In the genomic region with DNA sequence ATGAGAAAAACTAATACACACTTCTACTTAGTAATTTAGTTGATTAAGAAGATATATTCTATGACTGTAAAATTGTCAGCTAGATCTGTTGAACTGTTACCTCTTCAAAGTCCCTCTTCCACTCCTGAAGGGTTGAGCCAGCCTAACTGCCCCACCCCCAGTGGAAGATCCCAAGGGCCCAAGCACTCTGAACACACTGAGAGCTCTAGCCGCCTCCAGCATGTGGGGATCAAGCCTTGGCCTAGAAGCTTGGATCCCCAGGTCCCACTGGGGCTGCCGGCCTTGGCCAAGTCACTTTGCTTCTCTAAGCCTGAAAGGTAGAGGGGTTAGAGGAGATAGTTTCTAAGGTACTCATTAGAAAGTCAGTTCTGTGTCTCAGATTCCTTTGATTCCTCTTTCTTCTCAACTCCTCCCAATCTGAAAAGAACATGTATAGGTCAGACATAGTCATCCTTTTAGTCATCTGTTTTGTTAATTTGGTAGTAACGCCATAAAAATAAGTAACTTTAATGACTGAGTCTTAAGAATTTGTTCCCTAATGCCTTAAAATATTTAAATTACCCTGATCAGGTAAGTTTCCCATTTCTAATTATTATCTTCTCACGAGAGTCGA, we compare ENCODE assay signal across 25 cellular contexts.
"Had no signal": no experiment of that assay in that cellular context is flagged by ENCODE, and none has a peak within 500 bp of the region (broad histone marks: within the 10 kb centered on the region; RNA-seq: fewer than 3 reads in every experiment).

No MANE protein-coding gene starts in this region.

- H3K36me3 ChIP-seq: uterus had no signal

- H3K9me3 ChIP-seq: adrenal gland, ascending aorta, esophagus squamous epithelium, gastrocnemius medialis, neutrophil, pancreas, psoas muscle, suprapubic skin, uterus had no signal

- ATAC-seq: activated CD4-positive, alpha-beta T cell treated with anti-CD3 and anti-CD28 coated beads for 36 hours; activated T-cell treated with anti-CD3 and anti-CD28 coated beads, Interleukin-2, amount 50 U/mL, for 72 hours; effector memory CD8-positive, alpha-beta T cell; gastrocnemius medialis; left ventricle myocardium superior; pancreas; psoas muscle; right cardiac atrium; stimulated activated effector memory CD8-positive, alpha-beta T cell treated with anti-CD3 and anti-CD28 coated beads, Interleukin-12 subunit alpha, Interleukin-12 subunit beta, amount 100 ng/mL, for 72 hours; stimulated activated naive CD8-positive, alpha-beta T cell treated with anti-CD3 and anti-CD28 coated beads, Interleukin-15, amount 100 ng/mL, for 72 hours had no signal

- H3K27ac ChIP-seq: ascending aorta, dorsolateral prefrontal cortex, esophagus squamous epithelium, gastrocnemius medialis, neutrophil, pancreas, psoas muscle, suprapubic skin, uterus had no signal

- H3K4me3 ChIP-seq: adrenal gland, ascending aorta, dorsolateral prefrontal cortex, esophagus squamous epithelium, gastrocnemius medialis, pancreas, psoas muscle, suprapubic skin, uterus had no signal

- H3K4me1 ChIP-seq: uterus had no signal

- H3K27me3 ChIP-seq: adrenal gland, ascending aorta, dorsolateral prefrontal cortex, esophagus squamous epithelium, gastrocnemius medialis, neutrophil, pancreas, suprapubic skin, uterus had no signal

- DNase-seq: activated B cell treated with CpG ODN at 0.5 μM for 24 hours; activated CD4-positive, alpha-beta memory T cell treated with anti-CD3 and anti-CD28 coated beads for 36 hours; activated CD4-positive, alpha-beta T cell treated with anti-CD3 and anti-CD28 coated beads for 36 hours; activated effector memory CD4-positive, alpha-beta T cell treated with anti-CD3 and anti-CD28 coated beads, Interleukin-2, amount 50 U/mL, for 16 hours; activated naive CD4-positive, alpha-beta T cell treated with anti-CD3 and anti-CD28 coated beads, Interleukin-2, amount 50 U/mL, for 16 hours; activated T-cell treated with anti-CD3 and anti-CD28 coated beads, Interleukin-2, amount 50 U/mL, for 72 hours; adrenal gland; dorsolateral prefrontal cortex; effector memory CD8-positive, alpha-beta T cell; esophagus squamous epithelium; gastrocnemius medialis; hypothalamus; left ventricle myocardium superior; pancreas; psoas muscle; right cardiac atrium; stimulated activated CD4-positive, alpha-beta T cell treated with anti-CD3 and anti-CD28 coated beads, Interleukin-1b, Interleukin-23, amount 100 ng/mL, for 48 hours; stimulated activated naive CD8-positive, alpha-beta T cell treated with anti-CD3 and anti-CD28 coated beads, Interleukin-15, amount 100 ng/mL, for 72 hours; T-helper 9 cell; trophoblast cell; uterus had no signal
